ENCODE assay signal across 2 cellular contexts in genomic region chr14:105192866-105193731, GRCh38.
A peak's percentile ranks its signal among the peaks of the same experiment; 100 is the strongest.
TF ChIP-seq lines count a peak whose summit lies in the region.

No MANE protein-coding gene starts in this region.

TF ChIP-seq in endothelial cell of umbilical vein, 7 proteins besides CTCF, POLR2A, EP300 and RAD21 (continued from another document):
- TF ChIP-seq JUN (IDR thresholded peaks at IDR 0.05; ENCODE audit: borderline replicate concordance, insufficient read depth, insufficient read length, low read depth) (peak; percentile 71), EZH2 (IDR thresholded peaks at IDR 0.05; ENCODE audit: borderline replicate concordance, low read depth, low read length, severe bottlenecking) (no peak), GATA2 (IDR thresholded peaks at IDR 0.05; ENCODE audit: insufficient read depth, insufficient read length, low read depth, low read length) (no peak), POLR2AphosphoS5 (IDR thresholded peaks at IDR 0.05; ENCODE audit: insufficient read depth, low read depth, low read length) (peak; percentile 83), MAX (IDR thresholded peaks at IDR 0.05; ENCODE audit: insufficient read depth, insufficient read length) (no peak)
TF ChIP-seq in endothelial cell of umbilical vein: peak in this region for 3.

TF ChIP-seq in SK-N-SH, 30 proteins besides CTCF, POLR2A, EP300 and RAD21 (continued from another document):
- TF ChIP-seq FOXJ3 (CRISPR knock-in tag; IDR thresholded peaks at IDR 0.05) (no peak), RFX5 (IDR thresholded peaks at IDR 0.05; ENCODE audit: low read length) (no peak), MXI1 (IDR thresholded peaks at IDR 0.05; ENCODE audit: low read depth, low read length) (no peak), JUND (IDR thresholded peaks at IDR 0.05) (no peak), EZH2phosphoT487 (IDR thresholded peaks at IDR 0.05; ENCODE audit: borderline replicate concordance, low read depth) (no peak), REST (IDR thresholded peaks at IDR 0.05; ENCODE audit: low read depth, low read length) (no peak), TAF1 (IDR thresholded peaks at IDR 0.05; ENCODE audit: borderline replicate concordance, low read depth, low read length) (no peak), MEF2A (IDR thresholded peaks at IDR 0.05; ENCODE audit: borderline replicate concordance, low read depth) (no peak), ELF1 (IDR thresholded peaks at IDR 0.05) (no peak), GATA2 (CRISPR knock-in tag; IDR thresholded peaks at IDR 0.05) (no peak), PBX3 (IDR thresholded peaks at IDR 0.05) (no peak), GABPA (IDR thresholded peaks at IDR 0.05; ENCODE audit: low read depth) (no peak), USF1 (IDR thresholded peaks at IDR 0.05; ENCODE audit: borderline replicate concordance, low read depth) (no peak), CHD2 (IDR thresholded peaks at IDR 0.05; ENCODE audit: low read length, partially characterized antibody) (no peak), YY1 (IDR thresholded peaks at IDR 0.05; ENCODE audit: low read depth) (no peak), USF2 (IDR thresholded peaks at IDR 0.05; ENCODE audit: borderline replicate concordance, low read depth, low read length) (no peak)
